1 cellular context compared by ENCODE assay signal in the genomic region with DNA sequence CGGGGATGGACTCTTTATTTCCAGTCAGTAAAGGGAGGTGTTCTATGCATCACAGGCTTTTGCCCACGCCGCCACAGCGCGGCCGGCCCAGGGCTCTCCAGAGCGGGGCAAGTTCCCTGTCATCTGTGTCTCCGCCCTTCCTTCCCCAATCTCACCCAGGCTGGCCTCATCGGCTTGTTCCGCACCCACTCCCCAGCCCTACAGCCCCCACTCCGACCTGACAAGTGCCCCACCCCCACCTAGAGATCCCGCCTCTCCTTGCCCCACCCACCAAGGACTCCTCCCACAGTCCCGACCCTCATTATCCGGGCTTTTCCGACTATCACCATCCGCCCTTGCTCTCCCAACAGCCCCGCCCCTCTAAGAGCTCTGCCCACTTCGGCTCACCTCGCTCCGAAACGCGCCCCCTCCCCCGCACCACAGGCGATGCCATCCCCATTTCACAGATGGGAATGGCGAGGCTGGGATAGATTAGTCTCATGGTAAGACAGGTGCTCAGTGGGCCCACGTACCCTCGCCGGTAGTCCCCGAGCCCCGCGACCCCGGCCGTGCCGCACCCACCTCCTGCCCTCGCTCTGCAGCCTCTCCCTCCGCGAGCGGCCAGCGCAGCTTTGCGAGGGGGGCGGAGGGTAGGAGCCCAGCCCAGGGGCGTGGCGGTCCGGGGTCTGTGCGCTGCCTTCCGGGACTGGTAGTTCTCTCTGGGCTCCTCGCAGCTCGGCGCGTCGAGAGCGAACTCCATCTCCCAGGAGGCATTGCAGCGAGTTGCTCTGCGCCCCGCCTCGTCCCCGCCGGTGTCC.
TF ChIP-seq lines count a peak whose summit lies in the region.

A gene with protein sequence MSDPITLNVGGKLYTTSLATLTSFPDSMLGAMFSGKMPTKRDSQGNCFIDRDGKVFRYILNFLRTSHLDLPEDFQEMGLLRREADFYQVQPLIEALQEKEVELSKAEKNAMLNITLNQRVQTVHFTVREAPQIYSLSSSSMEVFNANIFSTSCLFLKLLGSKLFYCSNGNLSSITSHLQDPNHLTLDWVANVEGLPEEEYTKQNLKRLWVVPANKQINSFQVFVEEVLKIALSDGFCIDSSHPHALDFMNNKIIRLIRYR (minus strand): TSS at position 615 of the 797 bp plus-strand sequence. CDS start 14,072 bp downstream, outside the sequence.

TF ChIP-seq in IMR-90, 13 proteins besides CTCF, POLR2A, EP300 and RAD21 (continued from another document):
- TF ChIP-seq MAZ (IDR thresholded peaks at IDR 0.05; ENCODE audit: borderline replicate concordance, low read depth, low read length) (no peak; the same call in 1 of the 2 replicates), RFX5 (IDR thresholded peaks at IDR 0.05; ENCODE audit: low read depth, low read length) (no peak), BHLHE40 (IDR thresholded peaks at IDR 0.05; ENCODE audit: low read depth, low read length) (no peak), MXI1 (IDR thresholded peaks at IDR 0.05; ENCODE audit: borderline replicate concordance, low read depth, low read length) (peak; percentile 70; the same call in 1 of the 2 replicates), MAFK (IDR thresholded peaks at IDR 0.05; ENCODE audit: low read depth, low read length) (no peak), CEBPB (IDR thresholded peaks at IDR 0.05; ENCODE audit: low read depth, low read length) (no peak), USF2 (IDR thresholded peaks at IDR 0.05; ENCODE audit: low read depth, low read length) (0 out of 2 replicates have a peak, but pooled peaks have one; percentile 4)
